1 cellular context compared by ENCODE assay signal in the genomic region with DNA sequence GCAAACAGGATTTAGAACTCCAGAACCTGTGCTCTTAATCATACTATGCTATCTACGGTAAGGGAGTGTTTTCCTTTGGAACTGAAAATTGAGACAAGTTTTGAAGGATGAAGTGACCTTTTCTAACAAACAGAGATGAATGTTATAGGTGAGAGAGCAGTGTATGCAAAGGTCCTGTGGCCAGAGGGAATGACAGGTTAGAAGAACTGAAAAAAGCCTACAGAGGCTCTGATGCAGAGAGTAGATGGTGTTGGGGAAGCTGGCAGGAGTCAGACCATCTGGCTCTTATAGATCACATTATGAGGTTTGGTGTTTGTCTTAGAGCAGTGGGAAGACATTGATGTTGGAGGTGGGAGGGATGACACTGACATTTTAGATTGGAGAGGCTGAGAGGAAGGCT.
TF ChIP-seq lines count a peak whose summit lies in the region.

No MANE protein-coding gene starts in this region.

TF ChIP-seq in liver, 16 proteins besides CTCF, POLR2A, EP300 and RAD21 (continued from another document):
- TF ChIP-seq, protein P1, sequence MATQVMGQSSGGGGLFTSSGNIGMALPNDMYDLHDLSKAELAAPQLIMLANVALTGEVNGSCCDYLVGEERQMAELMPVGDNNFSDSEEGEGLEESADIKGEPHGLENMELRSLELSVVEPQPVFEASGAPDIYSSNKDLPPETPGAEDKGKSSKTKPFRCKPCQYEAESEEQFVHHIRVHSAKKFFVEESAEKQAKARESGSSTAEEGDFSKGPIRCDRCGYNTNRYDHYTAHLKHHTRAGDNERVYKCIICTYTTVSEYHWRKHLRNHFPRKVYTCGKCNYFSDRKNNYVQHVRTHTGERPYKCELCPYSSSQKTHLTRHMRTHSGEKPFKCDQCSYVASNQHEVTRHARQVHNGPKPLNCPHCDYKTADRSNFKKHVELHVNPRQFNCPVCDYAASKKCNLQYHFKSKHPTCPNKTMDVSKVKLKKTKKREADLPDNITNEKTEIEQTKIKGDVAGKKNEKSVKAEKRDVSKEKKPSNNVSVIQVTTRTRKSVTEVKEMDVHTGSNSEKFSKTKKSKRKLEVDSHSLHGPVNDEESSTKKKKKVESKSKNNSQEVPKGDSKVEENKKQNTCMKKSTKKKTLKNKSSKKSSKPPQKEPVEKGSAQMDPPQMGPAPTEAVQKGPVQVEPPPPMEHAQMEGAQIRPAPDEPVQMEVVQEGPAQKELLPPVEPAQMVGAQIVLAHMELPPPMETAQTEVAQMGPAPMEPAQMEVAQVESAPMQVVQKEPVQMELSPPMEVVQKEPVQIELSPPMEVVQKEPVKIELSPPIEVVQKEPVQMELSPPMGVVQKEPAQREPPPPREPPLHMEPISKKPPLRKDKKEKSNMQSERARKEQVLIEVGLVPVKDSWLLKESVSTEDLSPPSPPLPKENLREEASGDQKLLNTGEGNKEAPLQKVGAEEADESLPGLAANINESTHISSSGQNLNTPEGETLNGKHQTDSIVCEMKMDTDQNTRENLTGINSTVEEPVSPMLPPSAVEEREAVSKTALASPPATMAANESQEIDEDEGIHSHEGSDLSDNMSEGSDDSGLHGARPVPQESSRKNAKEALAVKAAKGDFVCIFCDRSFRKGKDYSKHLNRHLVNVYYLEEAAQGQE (IDR thresholded peaks at IDR 0.05) = peak; percentile 21
- no peak for TF ChIP-seq FOXA2 (IDR thresholded peaks at IDR 0.05)
